Comparison of ENCODE assay signal across 18 cellular contexts in genomic region chr11:36139767-36140166, GRCh38.
A peak's percentile ranks its signal among the peaks of the same experiment; 100 is the strongest.
DNase-seq lines count a peak whose midpoint lies in the region; ATAC-seq and TF ChIP-seq lines count a peak whose summit lies in the region.
"Had no signal": no experiment of that assay in that cellular context is flagged by ENCODE, and none has a peak within 500 bp of the region (broad histone marks: within the 10 kb centered on the region; RNA-seq: fewer than 3 reads in every experiment).

No MANE protein-coding gene starts in this region.

- H3K27ac ChIP-seq in RWPE2 (ENCODE audit: poor library complexity, severe bottlenecking) (no peak overlapping the region), osteoblast (ENCODE audit: low read depth, low read length) (no peak overlapping the region)
- H3K27ac ChIP-seq: BLaER1, HL-60 had no signal

- no peak overlapping the region for H3K4me2 ChIP-seq in osteoblast (ENCODE audit: insufficient read depth, low read length)

- H3K79me2 ChIP-seq in osteoblast (ENCODE audit: insufficient read depth, low read length), result no peaks in the 10 kb centered on the region

- H3K36me3 ChIP-seq in RWPE2 (ENCODE audit: low read depth) (no peaks in the 10 kb centered on the region), osteoblast (ENCODE audit: insufficient read depth, low read length) (no peaks in the 10 kb centered on the region)

- H3K27me3 ChIP-seq in RWPE2 (ENCODE audit: insufficient read depth, poor library complexity, severe bottlenecking), result no peaks in the 10 kb centered on the region
- no peaks in the 10 kb centered on the region for H3K27me3 ChIP-seq in osteoblast (ENCODE audit: insufficient read depth, low read length)
- H3K27me3 ChIP-seq: BLaER1 had no signal

- no peak for TF ChIP-seq CTCF in RWPE2 (IDR thresholded peaks at IDR 0.05; ENCODE audit: poor library complexity, severe bottlenecking)
- no peak for TF ChIP-seq CTCF in fibroblast of mammary gland (conservative IDR thresholded peaks at IDR 0.05; ENCODE audit: control insufficient read depth, insufficient read depth, low read depth, low read length)
- TF ChIP-seq CTCF in osteoblast (IDR thresholded peaks at IDR 0.05; ENCODE audit: extremely low read depth, low read depth, low read length), result no peak

- H3K4me3 ChIP-seq in RWPE2 (ENCODE audit: severe bottlenecking) (no peak overlapping the region), fibroblast of mammary gland (ENCODE audit: control insufficient read depth, low read depth, low read length) (no peak overlapping the region), osteoblast (ENCODE audit: insufficient read depth, low read length) (no peak overlapping the region)
- H3K4me3 ChIP-seq: BLaER1 had no signal

- H4K20me1 ChIP-seq in osteoblast (ENCODE audit: insufficient read depth, low read length), result no peaks in the 10 kb centered on the region

- ATAC-seq in RWPE2 (ENCODE audit: low read depth) (peak; percentile 64; the same call in 2 of the 3 replicates), Right ventricle myocardium inferior (no peak), GM21619 (IDR thresholded peaks at IDR 0.05; ENCODE audit: unreplicated experiment) (no peak)
- no peak for ATAC-seq in stimulated activated naive CD8-positive, alpha-beta T cell treated with anti-CD3 and anti-CD28 coated beads, Interleukin-15, Interleukin-2, amounts not matched to agents 100 U/mL and 50 U/mL, for 24 hours

- DNase-seq in EH (ENCODE audit: low read depth) (peak; percentile 16), NCI-H146 treated with DMSO at 0.1 percent for 48 hours (lab: John Stamatoyannopoulos, UW; ENCODE audit: unreplicated experiment) (peak; percentile 15), RWPE2 (ENCODE audit: low spot score) (no peak), fibroblast of mammary gland (ENCODE audit: low read depth) (peak; percentile 46), osteoblast (ENCODE audit: insufficient read length, low spot score, missing footprints) (no peak), Right ventricle myocardium inferior (ENCODE audit: missing footprints) (no peak)
- no peak for DNase-seq in stimulated activated naive CD8-positive, alpha-beta T cell treated with anti-CD3 and anti-CD28 coated beads, Interleukin-15, Interleukin-2, amounts not matched to agents 100 U/mL and 50 U/mL, for 24 hours
- DNase-seq: 8988T; AML-193; Caco-2; CD8-positive, alpha-beta memory T cell; DND-41; GF-D8; HCEC 1CT; HFFc6 had no signal

- intact Hi-C loops in Right ventricle myocardium inferior (cut with DNase I), result no loop called here

- H3K9me3 ChIP-seq in RWPE2 (ENCODE audit: severe bottlenecking) (no peaks in the 10 kb centered on the region), osteoblast (ENCODE audit: low read depth, low read length) (no peaks in the 10 kb centered on the region)
- H3K9me3 ChIP-seq: Caco-2 had no signal

- no peak overlapping the region for H2AFZ ChIP-seq in osteoblast (ENCODE audit: low read length)

- H3K4me1 ChIP-seq in RWPE2 (ENCODE audit: insufficient read depth, poor library complexity, severe bottlenecking), result no peaks in the 10 kb centered on the region
- peaks cover 6% of the 10 kb centered on the region for H3K4me1 ChIP-seq in osteoblast (ENCODE audit: insufficient read depth, low read length)
- H3K4me1 ChIP-seq: Caco-2 had no signal

Comparison
In these comparisons a context has a peak if more than half of its experiments do, and no peak if none do; other contexts are left out.
1. DNase-seq: peak in EH (single experiment), NCI-H146 treated with DMSO at 0.1 percent for 48 hours (single experiment) and fibroblast of mammary gland (single experiment); none in RWPE2 (single experiment), stimulated activated naive CD8-positive, alpha-beta T cell treated with anti-CD3 and anti-CD28 coated beads, Interleukin-15, Interleukin-2, amounts not matched to agents 100 U/mL and 50 U/mL, for 24 hours (single experiment), osteoblast (single experiment) and Right ventricle myocardium inferior (single experiment).